21 cellular contexts compared by ENCODE assay signal in the genomic region with DNA sequence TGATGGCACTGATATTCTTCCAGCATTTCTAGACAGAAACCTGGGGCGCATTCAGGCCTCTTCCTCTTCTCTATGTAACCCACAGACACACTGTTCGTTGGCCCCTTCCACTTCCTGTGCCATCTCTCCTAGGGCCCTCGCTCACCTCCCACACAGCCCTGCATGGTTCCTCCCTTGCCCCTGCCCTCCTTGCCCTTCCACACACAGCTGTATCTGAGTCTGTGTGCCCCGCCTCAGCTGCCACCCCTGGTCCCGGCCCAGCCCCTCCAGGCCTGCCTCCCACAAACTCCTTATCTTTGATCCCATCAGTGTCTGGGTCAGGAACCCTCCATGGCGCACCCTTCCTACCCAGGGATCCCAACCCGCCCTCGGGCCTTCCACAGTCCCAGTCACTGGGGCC. TPM values are rescaled to one million over a fixed set of nuclear protein-coding genes. Genes with fewer than 3 reads are reported as not detected.
DNase-seq lines count a peak whose midpoint lies in the region; ATAC-seq and TF ChIP-seq lines count a peak whose summit lies in the region.
"Had no signal": no experiment of that assay in that cellular context is flagged by ENCODE, and none has a peak within 500 bp of the region (broad histone marks: within the 10 kb centered on the region; RNA-seq: fewer than 3 reads in every experiment).

No MANE protein-coding gene starts in this region.

- peaks cover 7% of the 10 kb centered on the region for H3K4me1 Mint-ChIP-seq in activated naive CD8-positive, alpha-beta T cell treated with anti-CD3 and anti-CD28 coated beads, Interleukin-2, amount 50 U/mL, for 24 hours
- H3K4me1 Mint-ChIP-seq: activated naive CD4-positive, alpha-beta T cell treated with anti-CD3 and anti-CD28 coated beads, Interleukin-2, amount 50 U/mL, for 24 hours; naive B cell had no signal

- no peak overlapping the region for H3K27ac ChIP-seq in RWPE1
- H3K27ac ChIP-seq: body of pancreas, parathyroid adenoma, vagina had no signal

- no peak for TF ChIP-seq CTCF in RWPE1 (conservative IDR thresholded peaks at IDR 0.05; ENCODE audit: low read depth)

- no peaks in the 10 kb centered on the region for H3K36me3 Mint-ChIP-seq in activated naive CD8-positive, alpha-beta T cell treated with anti-CD3 and anti-CD28 coated beads, Interleukin-2, amount 50 U/mL, for 24 hours (ENCODE audit: low read depth)
- H3K36me3 Mint-ChIP-seq: activated naive CD4-positive, alpha-beta T cell treated with anti-CD3 and anti-CD28 coated beads, Interleukin-2, amount 50 U/mL, for 24 hours; CD4-positive, alpha-beta memory T cell; naive B cell had no signal

- no peak overlapping the region for H3K4me3 Mint-ChIP-seq in activated naive CD8-positive, alpha-beta T cell treated with anti-CD3 and anti-CD28 coated beads, Interleukin-2, amount 50 U/mL, for 24 hours
- H3K4me3 Mint-ChIP-seq: activated naive CD4-positive, alpha-beta T cell treated with anti-CD3 and anti-CD28 coated beads, Interleukin-2, amount 50 U/mL, for 24 hours; CD4-positive, alpha-beta memory T cell; naive B cell; T-helper 1 cell treated with Interleukin-12 subunit alpha and Interleukin-12 subunit beta and Interleukin-4 antibody, amounts not matched to agents 30 μg/mL and 1 μg/mL, for 36 hours had no signal

- CTCF ChIA-PET in RWPE1 (lab: Yijun Ruan, JAX): no interaction called here

- peak overlapping the region; percentile 37 for H3K27ac Mint-ChIP-seq in activated naive CD8-positive, alpha-beta T cell treated with anti-CD3 and anti-CD28 coated beads, Interleukin-2, amount 50 U/mL, for 24 hours
- H3K27ac Mint-ChIP-seq: activated naive CD4-positive, alpha-beta T cell treated with anti-CD3 and anti-CD28 coated beads, Interleukin-2, amount 50 U/mL, for 24 hours; T-helper 1 cell treated with Interleukin-12 subunit alpha and Interleukin-12 subunit beta and Interleukin-4 antibody, amounts not matched to agents 30 μg/mL and 1 μg/mL, for 36 hours had no signal

- H3K9me3 Mint-ChIP-seq in activated naive CD8-positive, alpha-beta T cell treated with anti-CD3 and anti-CD28 coated beads, Interleukin-2, amount 50 U/mL, for 24 hours: no peaks in the 10 kb centered on the region
- H3K9me3 Mint-ChIP-seq: activated naive CD4-positive, alpha-beta T cell treated with anti-CD3 and anti-CD28 coated beads, Interleukin-2, amount 50 U/mL, for 24 hours; CD4-positive, alpha-beta memory T cell; naive B cell; T-helper 1 cell treated with Interleukin-12 subunit alpha and Interleukin-12 subunit beta and Interleukin-4 antibody, amounts not matched to agents 30 μg/mL and 1 μg/mL, for 36 hours had no signal

- no peak overlapping the region for H3K4me3 ChIP-seq in Jurkat, Clone E6-1 (ENCODE audit: low read length)
- H3K4me3 ChIP-seq: body of pancreas, vagina had no signal

- peak; percentile 59 for ATAC-seq in activated naive CD8-positive, alpha-beta T cell treated with anti-CD3 and anti-CD28 coated beads, Interleukin-2, amount 50 U/mL, for 24 hours
- no peak for ATAC-seq in HG02970 (IDR thresholded peaks at IDR 0.05; ENCODE audit: low FRiP score, unreplicated experiment)
- ATAC-seq: activated CD4-positive, CD25-positive, alpha-beta regulatory T cell treated with anti-CD3 and anti-CD28 coated beads, Interleukin-2, amount 50 U/mL, for 24 hours; body of pancreas; Right ventricle myocardium inferior had no signal

- peak; percentile 81 for DNase-seq in CMK (ENCODE audit: low read depth)
- DNase-seq in Jurkat, Clone E6-1 (ENCODE audit: low read depth, low spot score): peak; percentile 52
- DNase-seq in SKM-1 treated with dmso at 0.1 percent for 144 hours (lab: John Stamatoyannopoulos, UW; ENCODE audit: unreplicated experiment): peak; percentile 60
- DNase-seq in activated naive CD8-positive, alpha-beta T cell treated with anti-CD3 and anti-CD28 coated beads, Interleukin-2, amount 50 U/mL, for 24 hours: no peak
- no peak for DNase-seq in hippocampal formation (lab: John Stamatoyannopoulos, UW)
- DNase-seq in RWPE1 (ENCODE audit: low spot score): no peak
- DNase-seq in NCI-H1930 (lab: John Stamatoyannopoulos, UW): no peak
- DNase-seq: body of pancreas; CD4-positive, alpha-beta memory T cell; DMS53; HCEC 1CT; kidney glomerular epithelial cell; naive B cell; NCI-H1694 treated with DMSO at 0.1 percent for 48 hours had no signal

- POLR2A ChIA-PET in RWPE1 (lab: Yijun Ruan, JAX; ENCODE audit: low non-redundant PET): no interaction called here

- H3K27me3 Mint-ChIP-seq in activated naive CD8-positive, alpha-beta T cell treated with anti-CD3 and anti-CD28 coated beads, Interleukin-2, amount 50 U/mL, for 24 hours: no peaks in the 10 kb centered on the region
- H3K27me3 Mint-ChIP-seq: activated naive CD4-positive, alpha-beta T cell treated with anti-CD3 and anti-CD28 coated beads, Interleukin-2, amount 50 U/mL, for 24 hours; naive B cell had no signal

RNA-seq across cellular contexts. Expression of a gene that starts 37.9 kb away (rescaled TPM):
- 17.3 TPM for polyA plus RNA-seq in Jurkat, Clone E6-1 (2012; ENCODE audit: insufficient read depth, insufficient read length)

RNA-seq across cellular contexts. Expression of a gene that starts 52.2 kb away (rescaled TPM):
- 61.1 TPM for polyA plus RNA-seq in Jurkat, Clone E6-1 (2012; ENCODE audit: insufficient read depth, insufficient read length)

Comparison
In these comparisons a context has a peak if more than half of its experiments do, and no peak if none do; other contexts are left out.
1. DNase-seq: peak in CMK (single experiment), Jurkat, Clone E6-1 (single experiment) and SKM-1 treated with dmso at 0.1 percent for 144 hours (single experiment); none in activated naive CD8-positive, alpha-beta T cell treated with anti-CD3 and anti-CD28 coated beads, Interleukin-2, amount 50 U/mL, for 24 hours (single experiment), hippocampal formation (0 of 2), RWPE1 (single experiment) and NCI-H1930 (0 of 2).